ENCODE assay signal across 24 cellular contexts in the genomic region with DNA sequence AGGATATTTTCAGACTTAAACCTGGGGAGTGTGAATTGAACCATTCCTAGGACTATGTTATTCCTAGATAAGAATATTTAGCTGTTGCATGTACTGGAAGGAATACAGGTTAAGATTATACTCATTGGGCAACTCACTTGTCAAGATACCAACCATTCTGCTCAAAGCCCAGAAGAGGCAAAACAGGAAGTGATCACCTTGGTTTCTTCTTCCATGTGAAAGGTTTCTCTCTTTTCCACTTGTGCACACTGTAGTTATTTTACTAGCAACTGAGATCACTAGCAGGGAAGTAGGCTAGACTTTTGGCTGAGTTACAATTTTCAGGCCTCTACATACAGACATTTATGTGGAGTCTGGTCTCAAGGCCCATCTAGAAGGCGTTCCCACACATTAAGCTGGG.
"Had no signal": no experiment of that assay in that cellular context is flagged by ENCODE, and none has a peak within 500 bp of the region (broad histone marks: within the 10 kb centered on the region; RNA-seq: fewer than 3 reads in every experiment).

No MANE protein-coding gene starts in this region.

- H3K27me3 ChIP-seq: body of pancreas, hepatocyte, left lung, upper lobe of right lung had no signal

- H3K36me3 ChIP-seq: upper lobe of right lung had no signal

- H3K27ac ChIP-seq: body of pancreas, hepatocyte, upper lobe of right lung, VCaP had no signal

- H3K27ac Mint-ChIP-seq: activated CD4-positive, alpha-beta T cell treated with anti-CD3 and anti-CD28 coated beads, Interleukin-2, amount 10 ng/mL, durations not matched to agents 7 days and 5 days; activated naive CD4-positive, alpha-beta T cell treated with anti-CD3 and anti-CD28 coated beads for 36 hours; activated naive CD8-positive, alpha-beta T cell treated with anti-CD3 and anti-CD28 coated beads, Interleukin-2, amount 10 ng/mL, durations not matched to agents 7 days and 5 days; natural killer cell; progenitor cell of endocrine pancreas had no signal

- ATAC-seq: body of pancreas; esophagus mucosa; left lung; natural killer cell; stimulated activated naive CD8-positive, alpha-beta T cell treated with anti-CD3 and anti-CD28 coated beads, Interleukin-15, Interleukin-2, amounts not matched to agents 100 U/mL and 50 U/mL, for 24 hours; upper lobe of right lung had no signal

- DNase-seq: activated CD4-positive, alpha-beta T cell treated with anti-CD3 and anti-CD28 coated beads, Interleukin-2, amount 10 ng/mL, durations not matched to agents 7 days and 5 days; activated CD4-positive, CD25-positive, alpha-beta regulatory T cell treated with anti-CD3 and anti-CD28 coated beads, Interleukin-2, amount 50 U/mL, for 72 hours; activated naive CD4-positive, alpha-beta T cell treated with anti-CD3 and anti-CD28 coated beads for 36 hours; activated naive CD8-positive, alpha-beta T cell treated with anti-CD3 and anti-CD28 coated beads, Interleukin-2, amount 10 ng/mL, durations not matched to agents 7 days and 5 days; activated T-cell treated with anti-CD3 and anti-CD28 coated beads, Interleukin-2, amount 50 U/mL, for 1 hour; amygdala; body of pancreas; effector memory CD4-positive, alpha-beta T cell; glutamatergic neuron; kidney glomerular epithelial cell; left lung; natural killer cell; retina; stimulated activated CD4-positive, alpha-beta T cell treated with anti-CD3 and anti-CD28 coated beads, Interleukin-4, amount 100 ng/mL, for 4 hours; stimulated activated naive CD8-positive, alpha-beta T cell treated with anti-CD3 and anti-CD28 coated beads, Interleukin-15, Interleukin-2, amounts not matched to agents 100 U/mL and 50 U/mL, for 24 hours; upper lobe of right lung had no signal

- H3K9me3 Mint-ChIP-seq: natural killer cell had no signal

- H2AFZ ChIP-seq: hepatocyte had no signal

- H3K4me2 ChIP-seq: hepatocyte had no signal

- H3K4me1 ChIP-seq: left lung had no signal

- H3K4me3 ChIP-seq: body of pancreas, hepatocyte, left lung, lung, upper lobe of right lung had no signal

- H3K4me3 Mint-ChIP-seq: activated CD4-positive, alpha-beta T cell treated with anti-CD3 and anti-CD28 coated beads, Interleukin-2, amount 10 ng/mL, durations not matched to agents 7 days and 5 days; activated naive CD4-positive, alpha-beta T cell treated with anti-CD3 and anti-CD28 coated beads for 36 hours; activated naive CD8-positive, alpha-beta T cell treated with anti-CD3 and anti-CD28 coated beads, Interleukin-2, amount 10 ng/mL, durations not matched to agents 7 days and 5 days; natural killer cell had no signal

- H3K9me3 ChIP-seq: body of pancreas, left lung, upper lobe of right lung had no signal

- FAIRE-seq: colon, endothelial cell of umbilical vein, frontal cortex had no signal

- H3K4me1 Mint-ChIP-seq: natural killer cell had no signal

- H3K79me2 ChIP-seq: hepatocyte had no signal

- H3K27me3 Mint-ChIP-seq: activated CD4-positive, alpha-beta T cell treated with anti-CD3 and anti-CD28 coated beads, Interleukin-2, amount 10 ng/mL, durations not matched to agents 7 days and 5 days; activated naive CD8-positive, alpha-beta T cell treated with anti-CD3 and anti-CD28 coated beads, Interleukin-2, amount 10 ng/mL, durations not matched to agents 7 days and 5 days; progenitor cell of endocrine pancreas had no signal
